ENCODE assay signal across 10 cellular contexts in genomic region chr19:1295169-1296012, GRCh38. TPM values are rescaled to one million over a fixed set of nuclear protein-coding genes. Genes with fewer than 3 reads are reported as not detected.
DNase-seq lines count a peak whose midpoint lies in the region; ATAC-seq and TF ChIP-seq lines count a peak whose summit lies in the region.
"Had no signal": no experiment of that assay in that cellular context is flagged by ENCODE, and none has a peak within 500 bp of the region (broad histone marks: within the 10 kb centered on the region; RNA-seq: fewer than 3 reads in every experiment).

No MANE protein-coding gene starts in this region.

- 18 to 35% methylated on average over 9 to 19 of the region's 82 CpGs for WGBS in thyroid gland, 2 donors
- 8 to 31% (median 14%) methylated on average over 14 to 81 of the region's 82 CpGs for WGBS in adrenal gland, 4 donors

- H3K4me1 ChIP-seq in RWPE2 (ENCODE audit: insufficient read depth, poor library complexity, severe bottlenecking) (no peaks in the 10 kb centered on the region), parathyroid adenoma (peaks cover 4% of the 10 kb centered on the region), thyroid gland (peaks cover 3 to 6% of the 10 kb centered on the region in 2 donors), adrenal gland (replicated peaks in 1 of 2) (peaks cover 0 to 3% of the 10 kb centered on the region in 2 donors)

- no peak overlapping the region for H3K4me3 ChIP-seq in RWPE2 (ENCODE audit: severe bottlenecking)
- H3K4me3 ChIP-seq in parathyroid adenoma (ENCODE audit: low read depth, low read length), result no peak overlapping the region
- no peak overlapping the region for H3K4me3 ChIP-seq in thyroid gland (replicated peaks in 1 of 3)
- no peak overlapping the region for H3K4me3 ChIP-seq in adrenal gland

- peak overlapping the region; percentile 34 for H2AFZ ChIP-seq in parathyroid adenoma

- peak overlapping the region; percentile 18 for H3K4me2 ChIP-seq in parathyroid adenoma (ENCODE audit: low read length)

- ATAC-seq in RWPE2 (ENCODE audit: low read depth) (peak; percentile 33; the same call in 1 of the 3 replicates), HG03460 (IDR thresholded peaks at IDR 0.05; ENCODE audit: unreplicated experiment) (no peak)

- no peaks in the 10 kb centered on the region for H3K36me3 ChIP-seq in RWPE2 (ENCODE audit: low read depth)
- H3K36me3 ChIP-seq in parathyroid adenoma (ENCODE audit: control insufficient read depth, insufficient read depth, low read length), result no peaks in the 10 kb centered on the region
- H3K36me3 ChIP-seq in thyroid gland, result no peaks in the 10 kb centered on the region
- no peaks in the 10 kb centered on the region for H3K36me3 ChIP-seq in adrenal gland (replicated peaks in 1 of 2)
- H3K36me3 ChIP-seq: upper lobe of left lung had no signal

- DNase-seq in GM03348 (ENCODE audit: low spot score) (peak; percentile 81), RWPE2 (ENCODE audit: low spot score) (no peak), thyroid gland (no peak), adrenal gland (no peak), CD1c-positive myeloid dendritic cell (ENCODE audit: extremely low spot score) (no peak)
- DNase-seq in effector CD8-positive, alpha-beta T cell (lab: John Stamatoyannopoulos, UW), result peak; percentile 49
- DNase-seq: NCI-H2227 treated with DMSO at 0.1 percent for 48 hours had no signal

- no peak for TF ChIP-seq POLR2A in thyroid gland (IDR thresholded peaks at IDR 0.05)
- TF ChIP-seq POLR2A in adrenal gland (IDR thresholded peaks at IDR 0.05), result no peak

- H3K9me3 ChIP-seq in RWPE2 (ENCODE audit: severe bottlenecking) (no peaks in the 10 kb centered on the region), parathyroid adenoma (ENCODE audit: control insufficient read depth, low read length) (no peaks in the 10 kb centered on the region), thyroid gland (no peaks in the 10 kb centered on the region), adrenal gland (replicated peaks in 1 of 3) (no peaks in the 10 kb centered on the region)
- H3K9me3 ChIP-seq: upper lobe of left lung had no signal

- H3K27me3 ChIP-seq in RWPE2 (ENCODE audit: insufficient read depth, poor library complexity, severe bottlenecking) (peaks cover 4% of the 10 kb centered on the region), parathyroid adenoma (ENCODE audit: control insufficient read depth, insufficient read depth, low read length) (no peaks in the 10 kb centered on the region), thyroid gland (peaks cover 4% of the 10 kb centered on the region), adrenal gland (peaks cover 33% of the 10 kb centered on the region)

- H3K79me2 ChIP-seq in parathyroid adenoma, result no peaks in the 10 kb centered on the region

- no peak overlapping the region for H3K27ac ChIP-seq in RWPE2 (ENCODE audit: poor library complexity, severe bottlenecking)
- no peak overlapping the region for H3K27ac ChIP-seq in parathyroid adenoma
- H3K27ac ChIP-seq in thyroid gland, result no peak overlapping the region
- H3K27ac ChIP-seq in adrenal gland, result no peak overlapping the region
- H3K27ac ChIP-seq: upper lobe of left lung had no signal

- intact Hi-C loops in thyroid gland (cut with DNase I) (no loop called here), adrenal gland (cut with DNase I) (no loop called here)

- TF ChIP-seq CTCF in RWPE2 (IDR thresholded peaks at IDR 0.05; ENCODE audit: poor library complexity, severe bottlenecking) (no peak), parathyroid adenoma (IDR thresholded peaks at IDR 0.05) (no peak), thyroid gland (IDR thresholded peaks at IDR 0.05) (no peak), adrenal gland (IDR thresholded peaks at IDR 0.05) (no peak)

- H3K9ac ChIP-seq in parathyroid adenoma, result no peak overlapping the region

RNA-seq across cellular contexts. Expression of gene EFNA2, which starts 9.7 kb away (rescaled TPM):
- total RNA-seq in thyroid gland, result not detected
- not detected for total RNA-seq in adrenal gland
- polyA plus RNA-seq in adrenal gland, result not detected
- total RNA-seq: upper lobe of left lung had no signal

RNA-seq across cellular contexts. Expression of gene FAM174C, which starts 20.1 kb away (rescaled TPM):
- 100 to 1,000 TPM in 1 of 4 donors, 10 to 100 TPM in 3; 50.8 to 114 (median 64.6) TPM for total RNA-seq in thyroid gland
- total RNA-seq in adrenal gland, result 100 to 1,000 TPM in 3 of 8 donors, 10 to 100 TPM in 5; 67.4 to 279 (median 86.5) TPM
- polyA plus RNA-seq in adrenal gland, result 100 to 1,000 TPM in 2 of 3 donors, 1 to 10 TPM in 1; 3.8 to 139 (median 123) TPM

RNA-seq across cellular contexts. Expression of gene CIRBP, which starts 26.3 kb away (rescaled TPM):
- total RNA-seq in thyroid gland (1,000 to 10,000 TPM in 2 of 4 donors, 100 to 1,000 TPM in 2; 679 to 1,194 (median 893) TPM), adrenal gland (1,000 to 10,000 TPM in 1 of 8 donors, 100 to 1,000 TPM in 7; 317 to 1,164 (median 685) TPM)
- 100 to 1,000 TPM; 360 to 990 (median 737) TPM for polyA plus RNA-seq in adrenal gland

RNA-seq across cellular contexts. Expression of gene MIDN, which starts 47.0 kb away (rescaled TPM):
- total RNA-seq in thyroid gland (10 to 100 TPM; 16.2 to 89.2 (median 17.9) TPM), adrenal gland (100 to 1,000 TPM in 5 of 8 donors, 10 to 100 TPM in 3; 20.0 to 189 (median 113) TPM)
- 10 to 100 TPM; 15.5 to 73.0 (median 46.8) TPM for polyA plus RNA-seq in adrenal gland

RNA-seq across cellular contexts. Expression of gene ATP5F1D, which starts 53.8 kb away (rescaled TPM):
- total RNA-seq in thyroid gland, result 100 to 1,000 TPM in 1 of 4 donors, 10 to 100 TPM in 3; 39.2 to 182 (median 83.0) TPM
- 100 to 1,000 TPM in 7 of 8 donors, 10 to 100 TPM in 1; 80.2 to 435 (median 229) TPM for total RNA-seq in adrenal gland
- polyA plus RNA-seq in adrenal gland, result 1,000 to 10,000 TPM in 1 of 3 donors, 100 to 1,000 TPM in 1, 10 to 100 TPM in 1; 15.6 to 1,534 (median 925) TPM

Comparison
In these comparisons a context has a peak if more than half of its experiments do, and no peak if none do; other contexts are left out.
1. DNase-seq: peak in GM03348 (single experiment) and effector CD8-positive, alpha-beta T cell (single experiment); none in RWPE2 (single experiment), thyroid gland (0 of 2), adrenal gland (0 of 7) and CD1c-positive myeloid dendritic cell (single experiment).